28 cellular contexts compared by ENCODE assay signal in genomic region chr22:25804676-25805075, GRCh38.
"Had no signal": no experiment of that assay in that cellular context is flagged by ENCODE, and none has a peak within 500 bp of the region (broad histone marks: within the 10 kb centered on the region; RNA-seq: fewer than 3 reads in every experiment).

No MANE protein-coding gene starts in this region.

- H3K36me3 Mint-ChIP-seq: naive B cell; naive thymus-derived CD8-positive, alpha-beta T cell; natural killer cell treated with Interleukin-12 subunit alpha and Interleukin-12 subunit beta and Interleukin-15 and Interleukin-18, amount 100 ng/mL, for 72 hours; stimulated activated naive B cell treated with anti-CD40 and anti-IgM and Interleukin-4, amounts not matched to agents 10 μg/mL and 1 μg/mL and 100 μg/mL, for 72 hours had no signal

- H3K4me1 Mint-ChIP-seq: naive B cell; nephron progenitor cell; neural crest cell; stimulated activated naive B cell treated with anti-CD40 and anti-IgM and Interleukin-4, amounts not matched to agents 10 μg/mL and 1 μg/mL and 100 μg/mL, for 72 hours had no signal

- ATAC-seq: naive thymus-derived CD8-positive, alpha-beta T cell; natural killer cell treated with Interleukin-12 subunit alpha and Interleukin-12 subunit beta and Interleukin-15 and Interleukin-18, amount 100 ng/mL, for 72 hours; right cardiac atrium; stimulated activated naive B cell treated with anti-CD40 and anti-IgM and Interleukin-4, amounts not matched to agents 10 μg/mL and 1 μg/mL and 100 μg/mL, for 72 hours had no signal

- H3K4me1 ChIP-seq: parathyroid adenoma, prostate gland, right lobe of liver, sigmoid colon, stomach, thyroid gland, tibial nerve, upper lobe of left lung, uterus had no signal

- H3K27ac Mint-ChIP-seq: naive B cell; naive thymus-derived CD8-positive, alpha-beta T cell; natural killer cell treated with Interleukin-12 subunit alpha and Interleukin-12 subunit beta and Interleukin-15 and Interleukin-18, amount 100 ng/mL, for 72 hours; nephron progenitor cell; stimulated activated naive B cell treated with anti-CD40 and anti-IgM and Interleukin-4, amounts not matched to agents 10 μg/mL and 1 μg/mL and 100 μg/mL, for 72 hours; stimulated activated naive CD8-positive, alpha-beta T cell treated with anti-CD3 and anti-CD28 coated beads, Interleukin-15, Interleukin-2, amounts not matched to agents 100 ng/mL and 50 ng/mL, for 24 hours had no signal

- H3K9me3 Mint-ChIP-seq: natural killer cell treated with Interleukin-12 subunit alpha and Interleukin-12 subunit beta and Interleukin-15 and Interleukin-18, amount 100 ng/mL, for 72 hours; nephron progenitor cell; neural crest cell; stimulated activated naive CD8-positive, alpha-beta T cell treated with anti-CD3 and anti-CD28 coated beads, Interleukin-15, Interleukin-2, amounts not matched to agents 100 ng/mL and 50 ng/mL, for 24 hours had no signal

- H2AFZ ChIP-seq: parathyroid adenoma had no signal

- H3K4me3 Mint-ChIP-seq: naive B cell; naive thymus-derived CD8-positive, alpha-beta T cell; natural killer cell treated with Interleukin-12 subunit alpha and Interleukin-12 subunit beta and Interleukin-15 and Interleukin-18, amount 100 ng/mL, for 72 hours; nephron progenitor cell; neural crest cell; stimulated activated naive B cell treated with anti-CD40 and anti-IgM and Interleukin-4, amounts not matched to agents 10 μg/mL and 1 μg/mL and 100 μg/mL, for 72 hours; stimulated activated naive CD8-positive, alpha-beta T cell treated with anti-CD3 and anti-CD28 coated beads, Interleukin-15, Interleukin-2, amounts not matched to agents 100 ng/mL and 50 ng/mL, for 24 hours had no signal

- DNase-seq: naive B cell; naive thymus-derived CD8-positive, alpha-beta T cell; nephron progenitor cell; occipital lobe; ovary; retina; right cardiac atrium; right lobe of liver; sigmoid colon; small intestine; stimulated activated CD4-positive, alpha-beta T cell treated with anti-CD3 and anti-CD28 coated beads, Interleukin-15, amount 100 ng/mL, for 24 hours; stimulated activated CD4-positive, alpha-beta T cell treated with anti-CD3 and anti-CD28 coated beads, Interleukin-2, amount 100 ng/mL, for 24 hours; stimulated activated CD4-positive, alpha-beta T cell treated with anti-CD3 and anti-CD28 coated beads, Interleukin-2, amount 100 ng/mL, for 48 hours; stimulated activated CD4-positive, alpha-beta T cell treated with anti-CD3 and anti-CD28 coated beads, Interleukin-4, amount 100 ng/mL, for 24 hours; stimulated activated naive B cell treated with anti-CD40 and anti-IgM and Interleukin-4, amounts not matched to agents 10 μg/mL and 1 μg/mL and 100 μg/mL, for 72 hours; stimulated activated naive CD4-positive, alpha-beta T cell treated with Interleukin-2 at 50 U/mL for 16 hours; stomach; thyroid gland; trophoblast cell; upper lobe of left lung; uterus had no signal

- H3K27ac ChIP-seq: ovary, parathyroid adenoma, prostate gland, right lobe of liver, sigmoid colon, stomach, thoracic aorta, thyroid gland, tibial nerve, upper lobe of left lung, uterus had no signal

- H3K36me3 ChIP-seq: ovary, prostate gland, right lobe of liver, sigmoid colon, stomach, thyroid gland, tibial nerve, upper lobe of left lung, uterus had no signal

- H3K27me3 ChIP-seq: ovary, right lobe of liver, thyroid gland, tibial nerve, upper lobe of left lung, uterus had no signal

- H3K4me3 ChIP-seq: ovary, prostate gland, right lobe of liver, sigmoid colon, stomach, thoracic aorta, thyroid gland, tibial nerve, upper lobe of left lung, uterus had no signal

- H3K9me3 ChIP-seq: ovary, prostate gland, right lobe of liver, thoracic aorta, thyroid gland, uterus had no signal

- H3K9ac ChIP-seq: parathyroid adenoma had no signal
